10 cellular contexts compared by ENCODE assay signal in genomic region chr9:36160121-36160520, GRCh38. TPM values are rescaled to one million over a fixed set of nuclear protein-coding genes. Genes with fewer than 3 reads are reported as not detected.
DNase-seq lines count a peak whose midpoint lies in the region; TF ChIP-seq lines count a peak whose summit lies in the region.
"Not testable (repeated sequence)": the region's sequence is repeated elsewhere in the genome, so short reads cannot be mapped to it uniquely, and the experiment has no call there.
"Had no signal": no experiment of that assay in that cellular context is flagged by ENCODE, and none has a peak within 500 bp of the region (broad histone marks: within the 10 kb centered on the region; RNA-seq: fewer than 3 reads in every experiment).

No MANE protein-coding gene starts in this region.

- CTCF ChIA-PET in CD4-positive, alpha-beta memory T cell (lab: Charles Lee; ENCODE audit: partially characterized antibody): interaction anchor here (0.7 to 20.1 kb wide), 5 partner anchors 8 to 58 kb away, joined by 3 to 648 read pairs (median 4); partner anchors contain the start of genes CCIN and GLIPR2

- not testable (repeated sequence) for TF ChIP-seq CTCF in esophagus muscularis mucosa (IDR thresholded peaks at IDR 0.05); nephron progenitor cell (IDR thresholded peaks at IDR 0.05); smooth muscle cell (IDR thresholded peaks at IDR 0.05; ENCODE audit: borderline replicate concordance, insufficient read depth, poor library complexity, severe bottlenecking); vagina (IDR thresholded peaks at IDR 0.05)

- not testable (repeated sequence) for H3K27ac ChIP-seq in CD4-positive, alpha-beta memory T cell (ENCODE audit: low read depth, low read length)
- peak overlapping the region; percentile 65 to 87 (median 84) for H3K27ac ChIP-seq in esophagus muscularis mucosa (replicated peaks in 1 of 4)
- peak overlapping the region; percentile 60 for H3K27ac ChIP-seq in rectal smooth muscle tissue (ENCODE audit: low read depth, low read length)
- peak overlapping the region; percentile 86 for H3K27ac ChIP-seq in smooth muscle cell (ENCODE audit: low read depth)
- H3K27ac ChIP-seq in vagina: peak overlapping the region; percentile 89

- H3K4me2 ChIP-seq in smooth muscle cell: not testable (repeated sequence)

- H3K27me3 ChIP-seq in CD4-positive, alpha-beta memory T cell (ENCODE audit: insufficient read depth, low read length); esophagus muscularis mucosa; rectal smooth muscle tissue (ENCODE audit: control insufficient read depth, insufficient read depth, low read length); smooth muscle cell (ENCODE audit: low read depth); vagina: not testable (repeated sequence)

- not testable (repeated sequence) for H4K20me1 ChIP-seq in smooth muscle cell (ENCODE audit: low read depth)

- POLR2A ChIA-PET in CD4-positive, alpha-beta memory T cell (lab: Charles Lee; ENCODE audit: partially characterized antibody): interaction anchor here (2.1 kb wide), 1 partner anchor 24 kb away, joined by 5 read pairs; the partner anchor contains the start of gene GLIPR2

- not testable (repeated sequence) for DNase-seq in CD4-positive, alpha-beta memory T cell; esophagus muscularis mucosa (ENCODE audit: extremely low spot score); immature natural killer cell; nephron progenitor cell; smooth muscle cell (lab: John Stamatoyannopoulos, UW; ENCODE audit: unreplicated experiment); vagina (ENCODE audit: extremely low spot score in 2 of 2)

- H3K4me1 ChIP-seq in CD4-positive, alpha-beta memory T cell (ENCODE audit: insufficient read depth, low read length): not testable (repeated sequence)
- peaks cover 13 to 82% (median 75%) of the 10 kb centered on the region in 4 donors for H3K4me1 ChIP-seq in esophagus muscularis mucosa
- H3K4me1 ChIP-seq in rectal smooth muscle tissue (ENCODE audit: control insufficient read depth, insufficient read depth, low read length): peaks cover 27% of the 10 kb centered on the region
- peaks cover 27% of the 10 kb centered on the region for H3K4me1 ChIP-seq in smooth muscle cell (ENCODE audit: low read depth)
- peaks cover 32% of the 10 kb centered on the region for H3K4me1 ChIP-seq in vagina

- H3K9me3 Mint-ChIP-seq in CD4-positive, alpha-beta memory T cell; activated naive CD4-positive, alpha-beta T cell treated with anti-CD3 and anti-CD28 coated beads, Interleukin-2, amount 50 U/mL, for 24 hours; immature natural killer cell: not testable (repeated sequence)
- peaks cover 26% of the 10 kb centered on the region for H3K9me3 Mint-ChIP-seq in nephron progenitor cell

- TF ChIP-seq EP300 in esophagus muscularis mucosa (IDR thresholded peaks at IDR 0.05): not testable (repeated sequence)

- H2AFZ ChIP-seq in smooth muscle cell (ENCODE audit: low read depth): not testable (repeated sequence)

- H3K9ac ChIP-seq in rectal smooth muscle tissue (ENCODE audit: low read length); smooth muscle cell (ENCODE audit: low read depth): not testable (repeated sequence)

- not testable (repeated sequence) for H3K27me3 Mint-ChIP-seq in CD4-positive, alpha-beta memory T cell; activated naive CD4-positive, alpha-beta T cell treated with anti-CD3 and anti-CD28 coated beads, Interleukin-2, amount 50 U/mL, for 24 hours; immature natural killer cell (ENCODE audit: low read depth in 3 of 3); nephron progenitor cell (ENCODE audit: low read depth, poor library complexity)

- H3F3A ChIP-seq in smooth muscle cell (ENCODE audit: low read depth): peaks cover 23% of the 10 kb centered on the region

- H3K4me3 ChIP-seq in CD4-positive, alpha-beta memory T cell (ENCODE audit: low read length in 2 of 2); esophagus muscularis mucosa; rectal smooth muscle tissue (ENCODE audit: low read length); smooth muscle cell; vagina: not testable (repeated sequence)

- not testable (repeated sequence) for TF ChIP-seq POLR2A in esophagus muscularis mucosa (IDR thresholded peaks at IDR 0.05; ENCODE audit: low read depth); vagina (IDR thresholded peaks at IDR 0.05)

- not testable (repeated sequence) for H3K36me3 ChIP-seq in CD4-positive, alpha-beta memory T cell (ENCODE audit: insufficient read depth, low read length); rectal smooth muscle tissue (ENCODE audit: control insufficient read depth, insufficient read depth, low read length); smooth muscle cell (ENCODE audit: low read depth); vagina
- H3K36me3 ChIP-seq in esophagus muscularis mucosa: peaks cover 0 to 19% (median 3%) of the 10 kb centered on the region in 4 donors

- H3K4me3 Mint-ChIP-seq in CD4-positive, alpha-beta memory T cell; activated naive CD4-positive, alpha-beta T cell treated with anti-CD3 and anti-CD28 coated beads, Interleukin-2, amount 50 U/mL, for 24 hours; immature natural killer cell; nephron progenitor cell: not testable (repeated sequence)

- intact Hi-C loops in CD4-positive, alpha-beta memory T cell (cut with micrococcal nuclease); esophagus muscularis mucosa (cut with DNase I); vagina (cut with DNase I): not testable (repeated sequence)

- H3K9me3 ChIP-seq in CD4-positive, alpha-beta memory T cell (ENCODE audit: control insufficient read depth in 1 of 2, low read length in 2 of 2); esophagus muscularis mucosa; smooth muscle cell (replicated peaks; ENCODE audit: low read depth); vagina: not testable (repeated sequence)

- H3K36me3 Mint-ChIP-seq in CD4-positive, alpha-beta memory T cell: peaks cover 24 to 45% of the 10 kb centered on the region in 2 donors
- not testable (repeated sequence) for H3K36me3 Mint-ChIP-seq in activated naive CD4-positive, alpha-beta T cell treated with anti-CD3 and anti-CD28 coated beads, Interleukin-2, amount 50 U/mL, for 24 hours
- H3K36me3 Mint-ChIP-seq in immature natural killer cell: peaks cover 23 to 40% (median 36%) of the 10 kb centered on the region in 3 donors
- H3K36me3 Mint-ChIP-seq in nephron progenitor cell (ENCODE audit: low read depth): peaks cover 52% of the 10 kb centered on the region

- H3K4me1 Mint-ChIP-seq in CD4-positive, alpha-beta memory T cell: peaks cover 8 to 24% (median 16%) of the 10 kb centered on the region in 4 donors
- H3K4me1 Mint-ChIP-seq in activated naive CD4-positive, alpha-beta T cell treated with anti-CD3 and anti-CD28 coated beads, Interleukin-2, amount 50 U/mL, for 24 hours: not testable (repeated sequence)
- H3K4me1 Mint-ChIP-seq in immature natural killer cell (peaks cover 22 to 31% of the 10 kb centered on the region in 2 donors), nephron progenitor cell (peaks cover 49% of the 10 kb centered on the region)

- H3K79me2 ChIP-seq in smooth muscle cell (ENCODE audit: low read depth): not testable (repeated sequence)

- H3K27ac Mint-ChIP-seq in CD4-positive, alpha-beta memory T cell: peak overlapping the region in 5 of 7 donors; percentile 32 to 88 (median 70)
- H3K27ac Mint-ChIP-seq in activated naive CD4-positive, alpha-beta T cell treated with anti-CD3 and anti-CD28 coated beads, Interleukin-2, amount 50 U/mL, for 24 hours: peak overlapping the region; percentile 31
- H3K27ac Mint-ChIP-seq in immature natural killer cell: peak overlapping the region in 4 of 6 donors; percentile 2 to 81 (median 60)
- H3K27ac Mint-ChIP-seq in nephron progenitor cell: peak overlapping the region; percentile 38

- WGBS in esophagus muscularis mucosa: 85% methylated on average over 11 of the region's 11 CpGs
- 81% methylated on average over 11 of the region's 11 CpGs for WGBS in smooth muscle cell (ENCODE audit: low lambda C conversion rate)

RNA-seq across cellular contexts. Expression of gene CCIN, which starts 9.1 kb away (rescaled TPM):
- total RNA-seq in CD4-positive, alpha-beta memory T cell: not detected
- polyA plus RNA-seq in CD4-positive, alpha-beta memory T cell: not detected
- total RNA-seq in esophagus muscularis mucosa (1 to 10 TPM in 1 of 4 donors, under 1 TPM in 3; 0.39 to 1.0 (median 0.46) TPM), smooth muscle cell (0.31 TPM in 1 of 2 replicates, not detected in the other), vagina (not detected)
- polyA plus RNA-seq in immature natural killer cell (under 1 TPM in 1 of 3 donors, not detected in 2; 0.43 TPM), smooth muscle cell (0.14 and 1.3 TPM in 2 replicates)
- total RNA-seq: Calu3, HT-29 had no signal

RNA-seq across cellular contexts. Expression of gene GLIPR2, which starts 23.6 kb away (rescaled TPM):
- total RNA-seq in CD4-positive, alpha-beta memory T cell: 10 to 100 TPM; 17.0 to 18.9 TPM
- 100 to 1,000 TPM; 140 to 213 TPM for polyA plus RNA-seq in CD4-positive, alpha-beta memory T cell
- total RNA-seq in esophagus muscularis mucosa (10 to 100 TPM; 51.3 to 84.9 (median 59.6) TPM), smooth muscle cell (30.7 and 35.8 TPM in 2 replicates), vagina (34.9 TPM)
- polyA plus RNA-seq in immature natural killer cell (100 to 1,000 TPM; 327 to 486 (median 374) TPM), smooth muscle cell (91.1 and 121 TPM in 2 replicates)

RNA-seq across cellular contexts. Expression of gene CLTA, which starts 30.6 kb away (rescaled TPM):
- total RNA-seq in CD4-positive, alpha-beta memory T cell: 10 to 100 TPM; 69.9 to 72.3 TPM
- 100 to 1,000 TPM in 1 of 2 donors, 10 to 100 TPM in 1; 46.0 to 106 TPM for polyA plus RNA-seq in CD4-positive, alpha-beta memory T cell
- total RNA-seq in esophagus muscularis mucosa: 100 to 1,000 TPM; 125 to 178 (median 159) TPM
- polyA plus RNA-seq in immature natural killer cell: 100 to 1,000 TPM in 1 of 3 donors, 10 to 100 TPM in 2; 62.2 to 121 (median 89.0) TPM
- 226 and 246 TPM in 2 replicates for total RNA-seq in smooth muscle cell
- polyA plus RNA-seq in smooth muscle cell: 206 and 239 TPM in 2 replicates
- total RNA-seq in vagina: 199 TPM
